1 cellular context compared by ENCODE assay signal in genomic region chr9:87501806-87502205, GRCh38.
TF ChIP-seq lines count a peak whose summit lies in the region.

No MANE protein-coding gene starts in this region.

TF ChIP-seq in neural cell, 6 proteins besides CTCF, POLR2A, EP300 and RAD21 (continued from another document):
- TF ChIP-seq REST (IDR thresholded peaks at IDR 0.05; ENCODE audit: borderline replicate concordance), result no peak
- no peak for TF ChIP-seq EZH2 (IDR thresholded peaks at IDR 0.05; ENCODE audit: borderline replicate concordance, insufficient read depth, low read length, poor library complexity, severe bottlenecking)
